1 cellular context compared by ENCODE assay signal in genomic region chr5:110536120-110537115, GRCh38.
TF ChIP-seq lines count a peak whose summit lies in the region.

No MANE protein-coding gene starts in this region.

TF ChIP-seq in GM23338, 12 proteins besides CTCF, POLR2A, EP300 and RAD21 (continued from another document):
- TF ChIP-seq ZNF462 (CRISPR knock-in tag; IDR thresholded peaks at IDR 0.05) = peak; percentile 80
